22 cellular contexts compared by ENCODE assay signal in genomic region chr4:53023640-53024299, GRCh38.
"Had no signal": no experiment of that assay in that cellular context is flagged by ENCODE, and none has a peak within 500 bp of the region (broad histone marks: within the 10 kb centered on the region; RNA-seq: fewer than 3 reads in every experiment).

No MANE protein-coding gene starts in this region.

- H3K9me3 ChIP-seq: body of pancreas, left lung, stomach, suprapubic skin, transverse colon had no signal

- H3K4me3 ChIP-seq: body of pancreas, left lung, stomach, suprapubic skin, transverse colon had no signal

- FAIRE-seq: small intestine, urothelium cell line had no signal

- H3K27ac ChIP-seq: body of pancreas, foreskin keratinocyte, left lung, stomach, suprapubic skin, transverse colon, VCaP had no signal

- DNase-seq: activated CD4-positive, alpha-beta memory T cell treated with anti-CD3 and anti-CD28 coated beads, Interleukin-2, amount 10 ng/mL, durations not matched to agents 7 days and 5 days; activated CD4-positive, alpha-beta T cell treated with anti-CD3 and anti-CD28 coated beads, Interleukin-2, amount 10 ng/mL, durations not matched to agents 24 days and 14 days; activated gamma-delta T cell; activated naive CD4-positive, alpha-beta T cell treated with anti-CD3 and anti-CD28 coated beads, Interleukin-2, amount 50 U/mL, for 16 hours; activated naive CD8-positive, alpha-beta T cell treated with anti-CD3 and anti-CD28 coated beads, Interleukin-2, amount 50 U/mL, for 24 hours; anterior cingulate cortex; body of pancreas; caudate nucleus; effector CD4-positive, alpha-beta T cell; foreskin keratinocyte; left lung; naive thymus-derived CD8-positive, alpha-beta T cell; small intestine; stimulated activated CD4-positive, alpha-beta T cell treated with anti-CD3 and anti-CD28 coated beads, Interleukin-2, amount 100 ng/mL, for 24 hours; stomach; transverse colon had no signal

- H3K27me3 ChIP-seq: body of pancreas, foreskin keratinocyte, left lung, stomach, suprapubic skin, transverse colon had no signal

- H3K36me3 ChIP-seq: left lung, stomach, suprapubic skin, transverse colon had no signal

- H3K4me1 ChIP-seq: foreskin keratinocyte had no signal

- ATAC-seq: activated CD4-positive, CD25-positive, alpha-beta regulatory T cell treated with anti-CD3 and anti-CD28 coated beads, Interleukin-2, amount 50 U/mL, for 24 hours; activated naive CD8-positive, alpha-beta T cell treated with anti-CD3 and anti-CD28 coated beads, Interleukin-2, amount 50 U/mL, for 24 hours; body of pancreas; foreskin keratinocyte; left lung; naive thymus-derived CD8-positive, alpha-beta T cell; sciatic nerve; stimulated activated effector memory CD8-positive, alpha-beta T cell treated with anti-CD3 and anti-CD28 coated beads, Interleukin-12 subunit alpha, Interleukin-12 subunit beta, amount 100 ng/mL, for 72 hours had no signal
